In the genomic region with DNA sequence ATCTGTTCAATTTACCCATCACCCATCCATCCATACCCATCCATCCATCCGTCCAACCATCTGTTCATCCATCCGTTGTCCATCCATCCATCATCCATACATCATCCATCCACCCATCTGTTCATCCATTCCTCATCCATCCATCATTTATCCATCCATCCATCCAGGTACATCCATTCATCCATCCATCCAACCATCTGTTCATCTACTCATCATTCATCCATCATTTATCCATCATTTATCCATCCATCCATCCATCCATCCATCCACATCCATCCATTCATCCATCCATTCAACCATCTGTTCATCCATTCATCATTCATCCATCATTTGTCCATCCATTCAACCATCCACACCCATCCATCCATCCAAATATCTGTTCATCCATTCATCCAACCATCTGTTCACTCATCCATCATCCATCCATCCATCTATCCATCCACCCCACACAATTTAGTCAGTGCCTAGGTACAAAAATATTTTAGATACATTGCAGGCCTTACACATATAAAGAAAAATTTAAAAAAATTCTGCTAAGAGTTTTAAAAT, we compare ENCODE assay signal across 20 cellular contexts.
A peak's percentile ranks its signal among the peaks of the same experiment; 100 is the strongest.
DNase-seq lines count a peak whose midpoint lies in the region; ATAC-seq, FAIRE-seq and TF ChIP-seq lines count a peak whose summit lies in the region.
"Had no signal": no experiment of that assay in that cellular context is flagged by ENCODE, and none has a peak within 500 bp of the region (broad histone marks: within the 10 kb centered on the region; RNA-seq: fewer than 3 reads in every experiment).

No MANE protein-coding gene starts in this region.

- TF ChIP-seq EP300 in HepG2 (IDR thresholded peaks at IDR 0.05; ENCODE audit: low read depth in 2 of 2, low read length in 2 of 2) (no peak), HepG2 (CRISPR knock-in tag; IDR thresholded peaks at IDR 0.05; ENCODE audit: borderline replicate concordance) (no peak)

- FAIRE-seq in HepG2 (lab: Jason Lieb, UNC): no peak
- FAIRE-seq: D721Med had no signal

- H3K27me3 ChIP-seq in HepG2 (ENCODE audit: control insufficient read depth in 1 of 2, insufficient read depth in 2 of 2, low read length in 2 of 2): no peaks in the 10 kb centered on the region; a peak in 1 of 5 replicates
- no peaks in the 10 kb centered on the region for H3K27me3 ChIP-seq in right lobe of liver
- no peaks in the 10 kb centered on the region for H3K27me3 ChIP-seq in left lung
- H3K27me3 ChIP-seq: SJSA1 had no signal

- intact Hi-C loops in HepG2 (cut with micrococcal nuclease; ENCODE audit: unreplicated experiment): no loop called here
- intact Hi-C loops in right lobe of liver (cut with DNase I): no loop called here
- intact Hi-C loops in left cardiac atrium (cut with DNase I): no loop called here
- intact Hi-C loops in left lung (cut with DNase I): no loop called here

- H3K27ac ChIP-seq in HepG2 (ENCODE audit: extremely low read length, insufficient read depth, low read length) (no peak overlapping the region), right lobe of liver (no peak overlapping the region), HEK293 (ENCODE audit: extremely low read depth, low read depth, low read length) (no peak overlapping the region), left lung (no peak overlapping the region)
- H3K27ac ChIP-seq: GM23248, KMS-11, PC-9, SJSA1 had no signal

- POLR2A ChIA-PET in HepG2 (lab: Yijun Ruan, JAX) (no interaction called here), HEK293 (lab: Yijun Ruan, JAX) (no interaction called here)
- POLR2A ChIA-PET in naive thymus-derived CD8-positive, alpha-beta T cell (lab: Charles Lee): no interaction called here

- H3K36me3 ChIP-seq in HepG2 (replicated peaks in 1 of 2; ENCODE audit: control insufficient read depth in 1 of 2, insufficient read depth in 2 of 2, low read length in 2 of 2) (no peaks in the 10 kb centered on the region), right lobe of liver (no peaks in the 10 kb centered on the region), HEK293 (ENCODE audit: control insufficient read depth in 2 of 2, insufficient read depth in 1 of 2, low read length in 2 of 2) (no peaks in the 10 kb centered on the region; a peak in 1 of 3 replicates), left lung (peaks cover 0 to 23% of the 10 kb centered on the region in 2 donors)
- H3K36me3 ChIP-seq: SJSA1 had no signal

- BruUV-seq in HepG2 (replicated peaks; lab: Mats Ljungman, UMichigan): no TSS peak

- no peak overlapping the region for H3K4me3 Mint-ChIP-seq in activated naive CD8-positive, alpha-beta T cell treated with anti-CD3 and anti-CD28 coated beads, Interleukin-2, amount 50 U/mL, for 24 hours
- peak overlapping the region in 3 of 10 donors; percentile 1 to 62 (median 34) for H3K4me3 Mint-ChIP-seq in naive thymus-derived CD8-positive, alpha-beta T cell

- no peak for ATAC-seq in HepG2
- no peak for ATAC-seq in right lobe of liver
- ATAC-seq in activated naive CD8-positive, alpha-beta T cell treated with anti-CD3 and anti-CD28 coated beads, Interleukin-2, amount 50 U/mL, for 24 hours: no peak
- no peak for ATAC-seq in naive thymus-derived CD8-positive, alpha-beta T cell
- no peak for ATAC-seq in HG03196 (IDR thresholded peaks at IDR 0.05; ENCODE audit: unreplicated experiment)
- ATAC-seq in left cardiac atrium: no peak
- no peak for ATAC-seq in left lung
- ATAC-seq: HCT116 had no signal

- TF ChIP-seq CTCF in HepG2 (CRISPR knock-in tag; IDR thresholded peaks at IDR 0.05): no peak
- no peak for TF ChIP-seq CTCF in right lobe of liver (IDR thresholded peaks at IDR 0.05)
- TF ChIP-seq CTCF in HEK293 (tag by site-specific recombination; IDR thresholded peaks at IDR 0.05): no peak
- TF ChIP-seq CTCF in left lung (IDR thresholded peaks at IDR 0.05): no peak

- H3K9me3 ChIP-seq in HepG2 (ENCODE audit: low read length) (no peaks in the 10 kb centered on the region; the same call in 1 of the 2 replicates), right lobe of liver (no peaks in the 10 kb centered on the region), HEK293 (ENCODE audit: control insufficient read depth, insufficient read depth, low read depth, low read length) (no peaks in the 10 kb centered on the region), left lung (no peaks in the 10 kb centered on the region)
- H3K9me3 ChIP-seq: SJSA1 had no signal

- in situ Hi-C loops in HepG2 (cut with HindIII; ENCODE audit: extremely low pct_ligation_motif_present, low pct_unique_long_range_greater_than_20kb): no loop called here

- 48% methylated on average over 2 of the region's 2 CpGs for WGBS in HepG2 (ENCODE audit: low lambda C conversion rate)
- 65% methylated on average over 2 of the region's 2 CpGs for WGBS in right lobe of liver (ENCODE audit: insufficient coverage, low coverage, low lambda C conversion rate, missing lambda C conversion rate)

- no peak overlapping the region for H3K9ac ChIP-seq in HepG2 (ENCODE audit: insufficient read depth, low read depth, low read length)
- H3K9ac ChIP-seq: GM23248, KMS-11 had no signal

- no peak overlapping the region for H3K4me2 ChIP-seq in HepG2 (ENCODE audit: low read depth, low read length)
- H3K4me2 ChIP-seq: KMS-11, PC-9 had no signal

- H3K4me1 Mint-ChIP-seq in activated naive CD8-positive, alpha-beta T cell treated with anti-CD3 and anti-CD28 coated beads, Interleukin-2, amount 50 U/mL, for 24 hours: peaks cover 23% of the 10 kb centered on the region
- H3K4me1 Mint-ChIP-seq in naive thymus-derived CD8-positive, alpha-beta T cell: peaks cover 5 to 27% (median 19%) of the 10 kb centered on the region in 4 donors

- CTCF ChIA-PET in HepG2 (lab: Yijun Ruan, JAX; ENCODE audit: low intra/inter-chr PET ratio, low total read pairs) (no interaction called here), HEK293 (lab: Yijun Ruan, JAX) (no interaction called here)

- H3K79me2 ChIP-seq in HepG2 (ENCODE audit: insufficient read depth, low read length): no peaks in the 10 kb centered on the region

- no peak overlapping the region for H3K4me3 ChIP-seq in HepG2 (replicated peaks in 1 of 3; ENCODE audit: insufficient read depth in 1 of 3, low read depth in 2 of 3, low read length in 3 of 3)
- no peak overlapping the region for H3K4me3 ChIP-seq in right lobe of liver
- no peak overlapping the region for H3K4me3 ChIP-seq in HEK293 (ENCODE audit: low read depth, low read length)
- H3K4me3 ChIP-seq in left lung: no peak overlapping the region
- H3K4me3 ChIP-seq: GM23248, PC-9, SJSA1 had no signal

- H4K20me1 ChIP-seq in HepG2 (ENCODE audit: insufficient read depth, low read length): no peaks in the 10 kb centered on the region

- TF ChIP-seq RAD21 in HepG2 (CRISPR knock-in tag; IDR thresholded peaks at IDR 0.05): no peak

- no peak overlapping the region for H2AFZ ChIP-seq in HepG2 (ENCODE audit: low read length)
- H2AFZ ChIP-seq: GM23248, PC-9 had no signal

- TF ChIP-seq POLR2A in HepG2 (IDR thresholded peaks at IDR 0.05; ENCODE audit: insufficient read depth in 1 of 2, low read depth in 2 of 2, low read length in 2 of 2): no peak
- no peak for TF ChIP-seq POLR2A in right lobe of liver (IDR thresholded peaks at IDR 0.05)

- DNase-seq in HepG2 (ENCODE audit: low spot score): no peak
- no peak for DNase-seq in right lobe of liver
- DNase-seq in activated naive CD8-positive, alpha-beta T cell treated with anti-CD3 and anti-CD28 coated beads, Interleukin-2, amount 50 U/mL, for 24 hours: no peak
- DNase-seq in naive thymus-derived CD8-positive, alpha-beta T cell: no peak
- no peak for DNase-seq in left cardiac atrium
- no peak for DNase-seq in left lung
- DNase-seq: AML-193, DMS79 treated with DMSO at 0.1 percent for 48 hours, GM23248, NCI-H1048, NCI-H146, NCI-H2081 treated with DMSO at 0.1 percent for 48 hours, NCI-H510A, PC-9 had no signal

- no peaks in the 10 kb centered on the region for H3K27me3 Mint-ChIP-seq in activated naive CD8-positive, alpha-beta T cell treated with anti-CD3 and anti-CD28 coated beads, Interleukin-2, amount 50 U/mL, for 24 hours
- no peaks in the 10 kb centered on the region for H3K27me3 Mint-ChIP-seq in naive thymus-derived CD8-positive, alpha-beta T cell

- H3K36me3 Mint-ChIP-seq in activated naive CD8-positive, alpha-beta T cell treated with anti-CD3 and anti-CD28 coated beads, Interleukin-2, amount 50 U/mL, for 24 hours (ENCODE audit: low read depth): peaks cover 86% of the 10 kb centered on the region
- H3K36me3 Mint-ChIP-seq in naive thymus-derived CD8-positive, alpha-beta T cell: peaks cover 32 to 98% (median 68%) of the 10 kb centered on the region in 3 donors

- peak overlapping the region; percentile 41 for H3K27ac Mint-ChIP-seq in activated naive CD8-positive, alpha-beta T cell treated with anti-CD3 and anti-CD28 coated beads, Interleukin-2, amount 50 U/mL, for 24 hours
- H3K27ac Mint-ChIP-seq in naive thymus-derived CD8-positive, alpha-beta T cell: peak overlapping the region in 8 of 10 donors; percentile 24 to 91 (median 48)

- H3K9me3 Mint-ChIP-seq in activated naive CD8-positive, alpha-beta T cell treated with anti-CD3 and anti-CD28 coated beads, Interleukin-2, amount 50 U/mL, for 24 hours: peaks cover 12% of the 10 kb centered on the region
- peaks cover 0 to 11% (median 3%) of the 10 kb centered on the region in 9 donors for H3K9me3 Mint-ChIP-seq in naive thymus-derived CD8-positive, alpha-beta T cell

- no peaks in the 10 kb centered on the region for H3K4me1 ChIP-seq in HepG2 (ENCODE audit: insufficient read depth, low read length)
- H3K4me1 ChIP-seq in right lobe of liver: no peaks in the 10 kb centered on the region
- H3K4me1 ChIP-seq in HEK293 (ENCODE audit: control insufficient read depth, insufficient read depth, low read length): no peaks in the 10 kb centered on the region
- H3K4me1 ChIP-seq in left lung: no peaks in the 10 kb centered on the region
- H3K4me1 ChIP-seq: SJSA1 had no signal

TF ChIP-seq in HepG2, 621 proteins besides CTCF, POLR2A, EP300 and RAD21:
- TF ChIP-seq FOXM1 (CRISPR knock-in tag; IDR thresholded peaks at IDR 0.05) (no peak), FOXP1 (IDR thresholded peaks at IDR 0.05) (peak; percentile 19; the same call in 1 of the 2 replicates), FOXP1 (CRISPR knock-in tag; IDR thresholded peaks at IDR 0.05) (no peak), PLRG1 (conservative IDR thresholded peaks at IDR 0.05) (0 out of 2 replicates have a peak, but pooled peaks have one; percentile 40)

TF ChIP-seq in HEK293, 187 proteins besides CTCF, POLR2A, EP300 and RAD21 (continues in another document):
- TF ChIP-seq ZNF324 (tag by site-specific recombination; IDR thresholded peaks at IDR 0.05) (no peak), ZNF707 (tag by site-specific recombination; IDR thresholded peaks at IDR 0.05) (0 out of 2 replicates have a peak, but pooled peaks have one; percentile 37), ZNF169 (tag by site-specific recombination; IDR thresholded peaks at IDR 0.05) (no peak), HOXD13 (CRISPR knock-in tag; IDR thresholded peaks at IDR 0.05; ENCODE audit: borderline replicate concordance) (no peak), ZFP41 (tag by site-specific recombination; IDR thresholded peaks at IDR 0.05; ENCODE audit: borderline replicate concordance) (no peak), ZNF157 (tag by site-specific recombination; IDR thresholded peaks at IDR 0.05) (no peak), ZBTB17 (tag by site-specific recombination; IDR thresholded peaks at IDR 0.05) (peak; percentile 94), ZNF132 (tag by site-specific recombination; IDR thresholded peaks at IDR 0.05; ENCODE audit: borderline replicate concordance) (no peak)
